Comparison of ENCODE assay signal across 8 cellular contexts in the genomic region with DNA sequence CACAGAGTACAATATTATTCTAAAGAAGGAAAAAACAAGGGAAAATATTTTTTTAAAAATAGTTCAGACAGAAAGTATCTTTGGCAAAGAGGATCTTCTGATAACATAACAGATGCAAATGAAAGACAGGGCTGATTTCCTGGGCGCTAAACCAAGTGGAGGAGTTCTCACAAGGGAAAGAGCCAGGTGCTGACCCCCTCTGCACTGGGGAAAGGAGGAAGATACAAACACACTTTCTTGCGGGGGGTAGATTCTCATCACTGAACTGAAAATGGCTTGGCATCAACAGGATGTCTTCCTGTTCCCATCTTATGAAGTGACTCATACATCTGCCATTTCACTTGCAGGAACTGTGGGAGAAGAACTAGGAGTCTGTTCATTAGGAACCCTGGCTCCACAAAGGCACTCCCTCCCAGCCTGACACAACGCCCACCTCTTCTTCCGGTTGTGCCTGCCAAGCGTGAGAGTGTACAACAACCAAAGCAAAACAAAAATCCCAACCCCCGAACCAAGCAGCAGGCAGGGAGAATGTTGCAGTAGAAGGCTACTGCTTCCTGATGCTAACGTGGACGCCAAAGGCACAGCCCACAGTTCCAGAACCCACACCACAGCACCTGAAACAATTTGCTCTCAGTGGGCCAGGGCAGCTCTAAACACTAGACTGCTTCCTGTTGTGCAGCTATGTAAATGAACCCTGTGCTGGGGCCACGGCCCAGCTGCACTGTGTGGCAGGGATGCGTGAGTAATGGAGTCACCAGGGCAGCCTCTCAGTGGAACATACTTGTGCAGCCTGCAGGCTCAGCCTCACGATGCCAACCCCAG. TPM values are rescaled to one million over a fixed set of nuclear protein-coding genes. Genes with fewer than 3 reads are reported as not detected.
DNase-seq lines count a peak whose midpoint lies in the region; ATAC-seq, FAIRE-seq and TF ChIP-seq lines count a peak whose summit lies in the region.

No MANE protein-coding gene starts in this region.

- H3K4me1 Mint-ChIP-seq in astrocyte (ENCODE audit: low read depth, unreplicated experiment): peaks cover 63% of the 10 kb centered on the region

- no peaks in the 10 kb centered on the region for H3K9me3 ChIP-seq in SJCRH30 (replicated peaks)
- no peaks in the 10 kb centered on the region for H3K9me3 ChIP-seq in astrocyte (ENCODE audit: insufficient read depth, low read depth, low read length)

- H3K27me3 Mint-ChIP-seq in astrocyte (ENCODE audit: low read depth, unreplicated experiment): no peaks in the 10 kb centered on the region

- in situ Hi-C loops in Caki2 (cut with HindIII; ENCODE audit: low pct_unique_long_range_greater_than_20kb, low sequenced_read_pairs): no loop called here

- H2AFZ ChIP-seq in astrocyte (ENCODE audit: low read depth, low read length): no peak overlapping the region

- H3K27ac Mint-ChIP-seq in astrocyte (ENCODE audit: unreplicated experiment): peak overlapping the region; percentile 92

- FAIRE-seq in astrocyte (lab: Jason Lieb, UNC): peak; percentile 91

- peaks cover 26% of the 10 kb centered on the region for H4K20me1 ChIP-seq in astrocyte (ENCODE audit: insufficient read depth, low read length)

- peak overlapping the region; percentile 69 for H3K9ac ChIP-seq in astrocyte (ENCODE audit: low read length)

- ATAC-seq in GM19463 (IDR thresholded peaks at IDR 0.05; ENCODE audit: unreplicated experiment) (peak; percentile 87), HG03521 (IDR thresholded peaks at IDR 0.05; ENCODE audit: unreplicated experiment) (peak; percentile 96)

- peak overlapping the region; percentile 85 for H3K4me2 ChIP-seq in astrocyte (ENCODE audit: low read length)

- no peak for TF ChIP-seq CTCF in astrocyte (IDR thresholded peaks at IDR 0.05; ENCODE audit: insufficient read depth, low read depth, low read length)

- H3K4me1 ChIP-seq in SJCRH30: peaks cover 51% of the 10 kb centered on the region
- H3K4me1 ChIP-seq in astrocyte (ENCODE audit: insufficient read depth, low read length): peaks cover 31% of the 10 kb centered on the region

- no peaks in the 10 kb centered on the region for H3K9me3 Mint-ChIP-seq in astrocyte (ENCODE audit: unreplicated experiment)

- peak overlapping the region; percentile 55 for H3K27ac ChIP-seq in SJCRH30
- peak overlapping the region; percentile 77 for H3K27ac ChIP-seq in astrocyte (ENCODE audit: low read depth, low read length)
- peak overlapping the region in 20 of 21 experiments; percentile 37 to 86 (median 76) for H3K27ac ChIP-seq in skin epidermis

- H3K27me3 ChIP-seq in SJCRH30 (no peaks in the 10 kb centered on the region), astrocyte (ENCODE audit: insufficient read depth, low read length) (no peaks in the 10 kb centered on the region)

- H3K79me2 ChIP-seq in astrocyte (ENCODE audit: insufficient read depth, low read length): peaks cover 72% of the 10 kb centered on the region

- H3K36me3 ChIP-seq in SJCRH30 (no peaks in the 10 kb centered on the region), astrocyte (ENCODE audit: insufficient read depth, low read length) (peaks cover 10% of the 10 kb centered on the region)

- H3K4me3 Mint-ChIP-seq in astrocyte (ENCODE audit: unreplicated experiment): no peak overlapping the region

- DNase-seq in Caki2 (ENCODE audit: low read depth) (peak; percentile 83), SJCRH30 (peak; percentile 46 to 70), astrocyte (ENCODE audit: low read depth) (peak; percentile 96), inferior parietal cortex (ENCODE audit: extremely low spot score) (peak; percentile 64), NCI-H1436 (lab: John Stamatoyannopoulos, UW) (no peak)

- peaks cover 4% of the 10 kb centered on the region for H3K36me3 Mint-ChIP-seq in astrocyte (ENCODE audit: low read depth, unreplicated experiment)

- H3K4me3 ChIP-seq in SJCRH30 (peak overlapping the region; percentile 25), astrocyte (ENCODE audit: insufficient read depth, low read depth, low read length) (peak overlapping the region; percentile 39), skin epidermis (peak overlapping the region in 1 of 7 experiments; percentile 9)

RNA-seq across cellular contexts. Expression of a gene that starts 51.0 kb away (rescaled TPM):
- total RNA-seq in Caki2 (2014; rRNA removed; shearing (Covaris generic); ENCODE audit: low replicate concordance): 9.5 and 24.1 TPM in 2 replicates
- total RNA-seq in SJCRH30 (2014; rRNA removed; shearing (Covaris generic)): 103 and 126 TPM in 2 replicates
- 127 and 162 TPM in 2 replicates for total RNA-seq in astrocyte
